ENCODE assay signal across 8 cellular contexts in genomic region chr6:80163754-80164187, GRCh38. TPM values are rescaled to one million over a fixed set of nuclear protein-coding genes. Genes with fewer than 3 reads are reported as not detected.
DNase-seq lines count a peak whose midpoint lies in the region; ATAC-seq, FAIRE-seq and TF ChIP-seq lines count a peak whose summit lies in the region.

No MANE protein-coding gene starts in this region.

- no peaks in the 10 kb centered on the region for H3K9me3 ChIP-seq in CD4-positive, CD25-positive, alpha-beta regulatory T cell (ENCODE audit: control insufficient read depth in 2 of 2, low read length in 2 of 2)
- H3K9me3 ChIP-seq in hepatocyte (ENCODE audit: low read depth) (no peaks in the 10 kb centered on the region), suprapubic skin (no peaks in the 10 kb centered on the region)

- TF ChIP-seq CTCF in hepatocyte (IDR thresholded peaks at IDR 0.05; ENCODE audit: poor library complexity) (no peak), suprapubic skin (IDR thresholded peaks at IDR 0.05) (no peak)

- H2AFZ ChIP-seq in hepatocyte, result no peak overlapping the region

- H3K9me2 ChIP-seq in hepatocyte (replicated peaks; ENCODE audit: insufficient read depth), result no peaks in the 10 kb centered on the region

- H3K4me3 ChIP-seq in CD4-positive, CD25-positive, alpha-beta regulatory T cell (ENCODE audit: low read depth, low read length), result peak overlapping the region; percentile 80
- H3K4me3 ChIP-seq in hepatocyte (no peak overlapping the region), suprapubic skin (no peak overlapping the region)

- no peaks in the 10 kb centered on the region for H3K27me3 Mint-ChIP-seq in CD4-positive, CD25-positive, alpha-beta regulatory T cell

- H4K20me1 ChIP-seq in hepatocyte (ENCODE audit: insufficient read depth, poor library complexity, severe bottlenecking), result no peaks in the 10 kb centered on the region

- peaks cover 3% of the 10 kb centered on the region for H3K36me3 Mint-ChIP-seq in CD4-positive, CD25-positive, alpha-beta regulatory T cell

- FAIRE-seq in GM19239 (lab: Jason Lieb, UNC) (peak; percentile 92), RCC 7860 (lab: Jason Lieb, UNC) (peak; percentile 65)

- peaks cover 0 to 14% (median 7%) of the 10 kb centered on the region in 4 donors for H3K4me1 Mint-ChIP-seq in CD4-positive, CD25-positive, alpha-beta regulatory T cell

- peak; percentile 86 to 89 for ATAC-seq in CD4-positive, CD25-positive, alpha-beta regulatory T cell (ENCODE audit: low read depth in 2 of 2)
- peak; percentile 76 for ATAC-seq in HG03108 (IDR thresholded peaks at IDR 0.05; ENCODE audit: unreplicated experiment)

- peak in 2 of 3 donors; percentile 37 to 85 for DNase-seq in CD4-positive, CD25-positive, alpha-beta regulatory T cell
- no peak for DNase-seq in GM19239 (ENCODE audit: insufficient read length, low spot score)
- DNase-seq in RCC 7860 (ENCODE audit: low spot score), result peak; percentile 53
- peak; percentile 32 for DNase-seq in hepatocyte (ENCODE audit: low spot score)
- no peak for DNase-seq in anterior cingulate cortex (lab: John Stamatoyannopoulos, UW)
- DNase-seq in suprapubic skin (ENCODE audit: low spot score in 2 of 2), result no peak
- no peak for DNase-seq in HuH-7 (ENCODE audit: low spot score)

- H3K27ac ChIP-seq in CD4-positive, CD25-positive, alpha-beta regulatory T cell (ENCODE audit: insufficient read depth, low read length, poor library complexity, severe bottlenecking), result peak overlapping the region; percentile 65
- peak overlapping the region; percentile 25 for H3K27ac ChIP-seq in hepatocyte
- H3K27ac ChIP-seq in suprapubic skin, result no peak overlapping the region

- peaks cover 26% of the 10 kb centered on the region for H3K4me1 ChIP-seq in CD4-positive, CD25-positive, alpha-beta regulatory T cell (ENCODE audit: control insufficient read depth, insufficient read depth, low read length, poor library complexity, severe bottlenecking)
- H3K4me1 ChIP-seq in hepatocyte (ENCODE audit: insufficient read depth) (no peaks in the 10 kb centered on the region), suprapubic skin (no peaks in the 10 kb centered on the region)

- no peak for TF ChIP-seq EP300 in suprapubic skin (IDR thresholded peaks at IDR 0.05)

- H3K79me2 ChIP-seq in hepatocyte, result no peaks in the 10 kb centered on the region

- 56% methylated on average over 3 of the region's 3 CpGs for WGBS in hepatocyte (ENCODE audit: low lambda C conversion rate, missing lambda C conversion rate)
- 57% methylated on average over 3 of the region's 3 CpGs for whole genome bisulfite sequencing in suprapubic skin

- H3K4me2 ChIP-seq in hepatocyte, result no peak overlapping the region

- no peaks in the 10 kb centered on the region for H3K9me3 Mint-ChIP-seq in CD4-positive, CD25-positive, alpha-beta regulatory T cell

- H3K36me3 ChIP-seq in CD4-positive, CD25-positive, alpha-beta regulatory T cell (ENCODE audit: control insufficient read depth, insufficient read depth, low read length), result peaks cover 3% of the 10 kb centered on the region
- no peaks in the 10 kb centered on the region for H3K36me3 ChIP-seq in hepatocyte (replicated peaks; ENCODE audit: insufficient read depth, low read depth)
- no peaks in the 10 kb centered on the region for H3K36me3 ChIP-seq in suprapubic skin

- no peak overlapping the region for H3K4me3 Mint-ChIP-seq in CD4-positive, CD25-positive, alpha-beta regulatory T cell

- no peak overlapping the region for H3K27ac Mint-ChIP-seq in CD4-positive, CD25-positive, alpha-beta regulatory T cell

- H3K27me3 ChIP-seq in CD4-positive, CD25-positive, alpha-beta regulatory T cell (ENCODE audit: control insufficient read depth, insufficient read depth, low read length), result no peaks in the 10 kb centered on the region
- H3K27me3 ChIP-seq in hepatocyte (no peaks in the 10 kb centered on the region), suprapubic skin (no peaks in the 10 kb centered on the region)

- no peak for TF ChIP-seq POLR2A in suprapubic skin (IDR thresholded peaks at IDR 0.05)

RNA-seq across cellular contexts. Expression of gene BCKDHB, which starts 57.3 kb away (rescaled TPM):
- 15.2 TPM for total RNA-seq in CD4-positive, CD25-positive, alpha-beta regulatory T cell
- polyA plus RNA-seq in CD4-positive, CD25-positive, alpha-beta regulatory T cell, result 10 to 100 TPM; 17.4 to 28.7 (median 25.5) TPM
- total RNA-seq in hepatocyte, result 32.0 and 33.8 TPM in 2 replicates
- 27.4 and 28.7 TPM in 2 replicates for polyA plus RNA-seq in hepatocyte
- 10 to 100 TPM; 10.5 to 17.2 (median 14.1) TPM for total RNA-seq in suprapubic skin

Comparison
In these comparisons a context has a peak if more than half of its experiments do, and no peak if none do; other contexts are left out.
1. DNase-seq: peak in CD4-positive, CD25-positive, alpha-beta regulatory T cell (2 of 3), RCC 7860 (single experiment) and hepatocyte (single experiment); none in GM19239 (single experiment), anterior cingulate cortex (0 of 58), suprapubic skin (0 of 2) and HuH-7 (single experiment).